Comparison of ENCODE assay signal across 1 cellular context in the genomic region with DNA sequence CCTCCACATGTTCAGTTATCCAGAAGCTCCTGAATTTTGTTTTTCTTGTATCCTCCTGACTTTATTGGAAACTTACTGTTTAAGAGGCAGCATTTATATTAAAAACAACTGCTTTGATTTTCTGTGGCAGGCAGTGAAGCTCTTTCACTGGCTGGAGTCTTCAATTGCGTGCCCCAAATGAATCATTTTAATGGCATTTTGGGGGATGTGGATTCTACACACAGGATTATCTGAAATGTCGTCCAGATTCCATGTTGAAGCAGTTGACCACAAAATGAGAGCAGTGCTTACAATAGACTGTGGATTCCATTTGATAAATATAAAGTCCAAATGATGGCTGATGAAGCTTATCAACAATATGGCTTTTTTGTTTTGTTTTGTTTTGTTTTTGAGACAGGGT.
TF ChIP-seq lines count a peak whose summit lies in the region.

No MANE protein-coding gene starts in this region.

TF ChIP-seq in SK-N-SH treated with all-trans-retinoic acid at 6 μM for 48 hours, 23 proteins besides CTCF, POLR2A, EP300 and RAD21 (continued from another document):
- TF ChIP-seq, protein P1, sequence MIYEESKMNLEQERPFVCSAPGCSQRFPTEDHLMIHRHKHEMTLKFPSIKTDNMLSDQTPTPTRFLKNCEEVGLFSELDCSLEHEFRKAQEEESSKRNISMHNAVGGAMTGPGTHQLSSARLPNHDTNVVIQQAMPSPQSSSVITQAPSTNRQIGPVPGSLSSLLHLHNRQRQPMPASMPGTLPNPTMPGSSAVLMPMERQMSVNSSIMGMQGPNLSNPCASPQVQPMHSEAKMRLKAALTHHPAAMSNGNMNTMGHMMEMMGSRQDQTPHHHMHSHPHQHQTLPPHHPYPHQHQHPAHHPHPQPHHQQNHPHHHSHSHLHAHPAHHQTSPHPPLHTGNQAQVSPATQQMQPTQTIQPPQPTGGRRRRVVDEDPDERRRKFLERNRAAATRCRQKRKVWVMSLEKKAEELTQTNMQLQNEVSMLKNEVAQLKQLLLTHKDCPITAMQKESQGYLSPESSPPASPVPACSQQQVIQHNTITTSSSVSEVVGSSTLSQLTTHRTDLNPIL (CRISPR knock-in tag; IDR thresholded peaks at IDR 0.05; ENCODE audit: low read depth) = no peak
- TF ChIP-seq OSR1 (CRISPR knock-in tag; IDR thresholded peaks at IDR 0.05) (no peak), ZC3H10 (CRISPR knock-in tag; IDR thresholded peaks at IDR 0.05) (no peak), ZNF565 (CRISPR knock-in tag; conservative IDR thresholded peaks at IDR 0.05; ENCODE audit: low read depth) (no peak), ZFP3 (CRISPR knock-in tag; IDR thresholded peaks at IDR 0.05) (no peak), ISL1 (CRISPR knock-in tag; IDR thresholded peaks at IDR 0.05) (no peak), GLIS3 (CRISPR knock-in tag; IDR thresholded peaks at IDR 0.05) (no peak), CSDC2 (CRISPR knock-in tag; IDR thresholded peaks at IDR 0.05) (no peak), PPARA (CRISPR knock-in tag; IDR thresholded peaks at IDR 0.05; ENCODE audit: borderline replicate concordance) (no peak), SNAI2 (CRISPR knock-in tag; IDR thresholded peaks at IDR 0.05) (no peak), ZNF8 (CRISPR knock-in tag; IDR thresholded peaks at IDR 0.05) (no peak), ESRRG (CRISPR knock-in tag; IDR thresholded peaks at IDR 0.05) (no peak), BACH2 (CRISPR knock-in tag; IDR thresholded peaks at IDR 0.05; ENCODE audit: borderline replicate concordance) (no peak), TOX (CRISPR knock-in tag; IDR thresholded peaks at IDR 0.05; ENCODE audit: borderline replicate concordance) (no peak), TCF4 (CRISPR knock-in tag; IDR thresholded peaks at IDR 0.05; ENCODE audit: borderline replicate concordance) (no peak)
- TF ChIP-seq, protein P2, sequence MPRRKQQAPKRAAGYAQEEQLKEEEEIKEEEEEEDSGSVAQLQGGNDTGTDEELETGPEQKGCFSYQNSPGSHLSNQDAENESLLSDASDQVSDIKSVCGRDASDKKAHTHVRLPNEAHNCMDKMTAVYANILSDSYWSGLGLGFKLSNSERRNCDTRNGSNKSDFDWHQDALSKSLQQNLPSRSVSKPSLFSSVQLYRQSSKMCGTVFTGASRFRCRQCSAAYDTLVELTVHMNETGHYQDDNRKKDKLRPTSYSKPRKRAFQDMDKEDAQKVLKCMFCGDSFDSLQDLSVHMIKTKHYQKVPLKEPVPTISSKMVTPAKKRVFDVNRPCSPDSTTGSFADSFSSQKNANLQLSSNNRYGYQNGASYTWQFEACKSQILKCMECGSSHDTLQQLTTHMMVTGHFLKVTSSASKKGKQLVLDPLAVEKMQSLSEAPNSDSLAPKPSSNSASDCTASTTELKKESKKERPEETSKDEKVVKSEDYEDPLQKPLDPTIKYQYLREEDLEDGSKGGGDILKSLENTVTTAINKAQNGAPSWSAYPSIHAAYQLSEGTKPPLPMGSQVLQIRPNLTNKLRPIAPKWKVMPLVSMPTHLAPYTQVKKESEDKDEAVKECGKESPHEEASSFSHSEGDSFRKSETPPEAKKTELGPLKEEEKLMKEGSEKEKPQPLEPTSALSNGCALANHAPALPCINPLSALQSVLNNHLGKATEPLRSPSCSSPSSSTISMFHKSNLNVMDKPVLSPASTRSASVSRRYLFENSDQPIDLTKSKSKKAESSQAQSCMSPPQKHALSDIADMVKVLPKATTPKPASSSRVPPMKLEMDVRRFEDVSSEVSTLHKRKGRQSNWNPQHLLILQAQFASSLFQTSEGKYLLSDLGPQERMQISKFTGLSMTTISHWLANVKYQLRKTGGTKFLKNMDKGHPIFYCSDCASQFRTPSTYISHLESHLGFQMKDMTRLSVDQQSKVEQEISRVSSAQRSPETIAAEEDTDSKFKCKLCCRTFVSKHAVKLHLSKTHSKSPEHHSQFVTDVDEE (CRISPR knock-in tag; IDR thresholded peaks at IDR 0.05) = no peak
- TF ChIP-seq, protein P3, sequence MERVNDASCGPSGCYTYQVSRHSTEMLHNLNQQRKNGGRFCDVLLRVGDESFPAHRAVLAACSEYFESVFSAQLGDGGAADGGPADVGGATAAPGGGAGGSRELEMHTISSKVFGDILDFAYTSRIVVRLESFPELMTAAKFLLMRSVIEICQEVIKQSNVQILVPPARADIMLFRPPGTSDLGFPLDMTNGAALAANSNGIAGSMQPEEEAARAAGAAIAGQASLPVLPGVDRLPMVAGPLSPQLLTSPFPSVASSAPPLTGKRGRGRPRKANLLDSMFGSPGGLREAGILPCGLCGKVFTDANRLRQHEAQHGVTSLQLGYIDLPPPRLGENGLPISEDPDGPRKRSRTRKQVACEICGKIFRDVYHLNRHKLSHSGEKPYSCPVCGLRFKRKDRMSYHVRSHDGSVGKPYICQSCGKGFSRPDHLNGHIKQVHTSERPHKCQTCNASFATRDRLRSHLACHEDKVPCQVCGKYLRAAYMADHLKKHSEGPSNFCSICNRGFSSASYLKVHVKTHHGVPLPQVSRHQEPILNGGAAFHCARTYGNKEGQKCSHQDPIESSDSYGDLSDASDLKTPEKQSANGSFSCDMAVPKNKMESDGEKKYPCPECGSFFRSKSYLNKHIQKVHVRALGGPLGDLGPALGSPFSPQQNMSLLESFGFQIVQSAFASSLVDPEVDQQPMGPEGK (CRISPR knock-in tag; IDR thresholded peaks at IDR 0.05; ENCODE audit: borderline replicate concordance) = no peak
TF ChIP-seq in SK-N-SH treated with all-trans-retinoic acid at 6 μM for 48 hours: peak in this region for 0.
